ENCODE assay signal across 12 cellular contexts in genomic region chr19:7699422-7700127, GRCh38. TPM values are rescaled to one million over a fixed set of nuclear protein-coding genes. Genes with fewer than 3 reads are reported as not detected.
A peak's percentile ranks its signal among the peaks of the same experiment; 100 is the strongest.
DNase-seq lines count a peak whose midpoint lies in the region; ATAC-seq, FAIRE-seq and TF ChIP-seq lines count a peak whose summit lies in the region.
"Had no signal": no experiment of that assay in that cellular context is flagged by ENCODE, and none has a peak within 500 bp of the region (broad histone marks: within the 10 kb centered on the region; RNA-seq: fewer than 3 reads in every experiment).

No MANE protein-coding gene starts in this region.

- no peak overlapping the region for H3K27ac ChIP-seq in K562 (ENCODE audit: extremely low read depth, low read depth, low read length)
- H3K27ac ChIP-seq: dorsolateral prefrontal cortex, KMS-11 had no signal

- DNase-seq in activated T-cell treated with anti-CD3 and anti-CD28 coated beads for 48 hours (ENCODE audit: low read depth) (peak; percentile 59), activated T-cell treated with anti-CD3 and anti-CD28 coated beads for 4 hours (no peak), NCI-H2171 treated with DMSO at 0.1 percent for 48 hours (lab: John Stamatoyannopoulos, UW) (peak; percentile 63), K562 (ENCODE audit: extremely low read depth in 1 of 4, low spot score in 3 of 4) (peak; percentile 63 to 80 (median 72))
- peak; percentile 74 for DNase-seq in stimulated activated naive CD8-positive, alpha-beta T cell treated with anti-CD3 and anti-CD28 coated beads, Interleukin-15, Interleukin-2, amounts not matched to agents 100 U/mL and 50 U/mL, for 24 hours
- DNase-seq: NCI-H526 treated with DMSO at 0.1 percent for 48 hours, T-cell had no signal

- H4K20me1 ChIP-seq in K562 (replicated peaks; ENCODE audit: control insufficient read depth, insufficient read depth, low read length): no peaks in the 10 kb centered on the region; the same call in 1 of the 2 replicates

- H3K4me2 ChIP-seq in K562 (ENCODE audit: insufficient read depth, low read length): no peak overlapping the region
- H3K4me2 ChIP-seq: KMS-11 had no signal

- no peaks in the 10 kb centered on the region for H3K9me1 ChIP-seq in K562 (ENCODE audit: control insufficient read depth, insufficient read depth, low read length)

- POLR2A ChIA-PET in K562 (lab: Yijun Ruan, JAX): interaction anchor here (0.5 to 0.6 kb wide), 2 partner anchors 10 to 135 kb away, joined by 3 read pairs; no protein-coding TSS in a partner anchor

- BruUV-seq in K562 (replicated peaks; lab: Mats Ljungman, UMichigan): no TSS peak

- CTCF ChIA-PET in K562 (lab: Yijun Ruan, JAX; ENCODE audit: low intra/inter-chr PET ratio): interaction anchor here (0.7 kb wide), 1 partner anchor 283 kb away, joined by 3 read pairs; no protein-coding TSS in a partner anchor

- no peaks in the 10 kb centered on the region for H3K9me3 ChIP-seq in K562 (replicated peaks; ENCODE audit: control insufficient read depth, insufficient read depth, low read depth, low read length)

- under 1% methylated on average over 9 of the region's 10 CpGs for WGBS in K562 (ENCODE audit: insufficient coverage, low coverage, missing lambda C conversion rate)

- H3K9ac ChIP-seq in K562 (ENCODE audit: insufficient read depth in 1 of 2, low read depth in 2 of 2, low read length in 2 of 2): no peak overlapping the region
- H3K9ac ChIP-seq: KMS-11 had no signal

- in situ Hi-C loops in K562 (cut with MboI): no loop called here

- TF ChIP-seq POLR2A in K562 (conservative IDR thresholded peaks at IDR 0.05): no peak

- TF ChIP-seq CTCF in K562 (IDR thresholded peaks at IDR 0.05 in 2 of 3, conservative IDR thresholded peaks at IDR 0.05 in 1 of 3; ENCODE audit: insufficient read depth in 2 of 3, low read depth in 1 of 3, low read length in 3 of 3): no peak

- ATAC-seq in K562 (peak; percentile 73), GM19395 (IDR thresholded peaks at IDR 0.05; ENCODE audit: unreplicated experiment) (no peak), HG02970 (IDR thresholded peaks at IDR 0.05; ENCODE audit: low FRiP score, unreplicated experiment) (no peak), GM21737 (IDR thresholded peaks at IDR 0.05; ENCODE audit: unreplicated experiment) (no peak)
- ATAC-seq in stimulated activated naive CD8-positive, alpha-beta T cell treated with anti-CD3 and anti-CD28 coated beads, Interleukin-15, Interleukin-2, amounts not matched to agents 100 U/mL and 50 U/mL, for 24 hours: peak; percentile 77
- ATAC-seq: T-cell had no signal

- no peaks in the 10 kb centered on the region for H3K79me2 ChIP-seq in K562 (ENCODE audit: control insufficient read depth, insufficient read depth, low read length)

- peaks cover 13 to 64% of the 10 kb centered on the region in 2 experiments; a peak in 4 of 5 replicates for H3K27me3 ChIP-seq in K562 (ENCODE audit: control insufficient read depth in 2 of 2, insufficient read depth in 2 of 2, low read length in 2 of 2)

- H3K4me1 ChIP-seq in K562 (replicated peaks in 1 of 2; ENCODE audit: control insufficient read depth in 2 of 2, insufficient read depth in 2 of 2, low read length in 2 of 2): peaks cover 2 to 8% of the 10 kb centered on the region in 2 experiments; a peak in 4 of 5 replicates

- H3K36me3 ChIP-seq in K562 (ENCODE audit: control insufficient read depth, insufficient read depth, low read length): no peaks in the 10 kb centered on the region

- FAIRE-seq in K562 (lab: Jason Lieb, UNC): peak; percentile 93

- TF ChIP-seq EP300 in K562 (IDR thresholded peaks at IDR 0.05; ENCODE audit: low read length): peak; percentile 36

- intact Hi-C loops in K562 (cut with micrococcal nuclease): no loop called here

- TF ChIP-seq RAD21 in K562 (CRISPR knock-in tag; conservative IDR thresholded peaks at IDR 0.05 in 1 of 2, IDR thresholded peaks at IDR 0.05 in 1 of 2): no peak

- no peak overlapping the region for H2AFZ ChIP-seq in K562 (ENCODE audit: low read depth, low read length)

- H3K4me3 ChIP-seq in K562: no peak overlapping the region
- H3K4me3 ChIP-seq: dorsolateral prefrontal cortex had no signal

RNA-seq across cellular contexts. Expression of gene FCER2, which starts 2.4 kb away (rescaled TPM):
- total RNA-seq in K562 (2011; cell fraction: chromatin; rRNA removed; ENCODE audit: low replicate concordance): 0.19 TPM in 1 of 2 replicates, not detected in the other
- total RNA-seq in K562 (2011; cell fraction: nucleolus; rRNA removed): not detected in 2 replicates
- not detected in 2 replicates for total RNA-seq in K562 (2011; cell fraction: nucleoplasm; rRNA removed)
- total RNA-seq in K562 (2014; rRNA removed) (not detected in 2 replicates), K562 (2014; rRNA removed; fragmentation: Illumina TruSeq; extraction: Trizol) (not detected in 2 replicates), K562 (2015; rRNA removed; fragmentation: Illumina TruSeq; extraction: Trizol) (not detected in 2 replicates), K562 (2021) (0.11 and 0.38 TPM in 2 replicates)
- polyA plus RNA-seq in K562 (2011; rRNA removed) (not detected in 2 replicates), K562 (2014; fragmentation: Illumina TruSeq; extraction: Trizol) (not detected in 2 replicates), K562 (2014; fragmentation: Nextera tagmentation; extraction: Ambion mirVana) (not detected), K562 (2014; rRNA removed) (not detected in 2 replicates)
- 0.04 TPM in 2 replicates for polyA plus RNA-seq in K562 (2011; cell fraction: cytosol; rRNA removed)
- polyA plus RNA-seq in K562 (2011; cell fraction: nucleus; rRNA removed): 0.17 TPM in 1 of 2 replicates, not detected in the other
- polyA plus RNA-seq in K562 (2012): 0.17 TPM in 1 of 2 replicates, not detected in the other
- not detected in 2 replicates for polyA minus RNA-seq in K562 (2011; rRNA and poly(A)+ RNA removed)
- polyA minus RNA-seq in K562 (2011; cell fraction: cytosol; rRNA and poly(A)+ RNA removed): not detected in 2 replicates
- polyA minus RNA-seq in K562 (2011; cell fraction: nucleus; rRNA and poly(A)+ RNA removed): not detected in 2 replicates

RNA-seq across cellular contexts. Expression of gene TRAPPC5, which starts 18.9 kb away (rescaled TPM):
- total RNA-seq in K562 (2011; cell fraction: chromatin; rRNA removed; ENCODE audit: low replicate concordance): 2.3 and 11.2 TPM in 2 replicates
- 11.8 and 15.7 TPM in 2 replicates for total RNA-seq in K562 (2011; cell fraction: nucleolus; rRNA removed)
- 8.2 and 13.0 TPM in 2 replicates for total RNA-seq in K562 (2011; cell fraction: nucleoplasm; rRNA removed)
- total RNA-seq in K562 (2014; rRNA removed): 76.2 and 82.6 TPM in 2 replicates
- total RNA-seq in K562 (2014; rRNA removed; fragmentation: Illumina TruSeq; extraction: Trizol): 0.99 and 2.7 TPM in 2 replicates
- 40.9 and 42.0 TPM in 2 replicates for total RNA-seq in K562 (2015; rRNA removed; fragmentation: Illumina TruSeq; extraction: Trizol)
- total RNA-seq in K562 (2021): 76.9 and 81.9 TPM in 2 replicates
- 29.3 and 56.7 TPM in 2 replicates for polyA plus RNA-seq in K562 (2011; rRNA removed)
- 24.8 and 87.6 TPM in 2 replicates for polyA plus RNA-seq in K562 (2011; cell fraction: cytosol; rRNA removed)
- polyA plus RNA-seq in K562 (2011; cell fraction: nucleus; rRNA removed): 27.0 and 33.8 TPM in 2 replicates
- polyA plus RNA-seq in K562 (2012): 62.7 and 107 TPM in 2 replicates
- 3.9 and 21.4 TPM in 2 replicates for polyA plus RNA-seq in K562 (2014; fragmentation: Illumina TruSeq; extraction: Trizol)
- polyA plus RNA-seq in K562 (2014; fragmentation: Nextera tagmentation; extraction: Ambion mirVana): 1 to 10 TPM; 2.0 to 4.2 TPM
- 45.2 and 53.1 TPM in 2 replicates for polyA plus RNA-seq in K562 (2014; rRNA removed)
- polyA minus RNA-seq in K562 (2011; rRNA and poly(A)+ RNA removed): 14.1 and 25.3 TPM in 2 replicates
- polyA minus RNA-seq in K562 (2011; cell fraction: cytosol; rRNA and poly(A)+ RNA removed): 34.8 and 50.1 TPM in 2 replicates
- polyA minus RNA-seq in K562 (2011; cell fraction: nucleus; rRNA and poly(A)+ RNA removed): 3.0 and 11.8 TPM in 2 replicates

RNA-seq across cellular contexts. Expression of gene MCEMP1, which starts 22.7 kb away (rescaled TPM):
- total RNA-seq in K562 (2011; cell fraction: chromatin; rRNA removed; ENCODE audit: low replicate concordance): 3.0 TPM in 2 replicates
- 2.2 and 3.3 TPM in 2 replicates for total RNA-seq in K562 (2011; cell fraction: nucleolus; rRNA removed)
- 3.3 and 5.6 TPM in 2 replicates for total RNA-seq in K562 (2011; cell fraction: nucleoplasm; rRNA removed)
- total RNA-seq in K562 (2014; rRNA removed): 0.18 and 0.37 TPM in 2 replicates
- 0.26 and 0.33 TPM in 2 replicates for total RNA-seq in K562 (2014; rRNA removed; fragmentation: Illumina TruSeq; extraction: Trizol)
- total RNA-seq in K562 (2015; rRNA removed; fragmentation: Illumina TruSeq; extraction: Trizol): 0.08 and 0.11 TPM in 2 replicates
- total RNA-seq in K562 (2021): 0.51 and 0.63 TPM in 2 replicates
- 0.79 and 1.8 TPM in 2 replicates for polyA plus RNA-seq in K562 (2011; rRNA removed)
- polyA plus RNA-seq in K562 (2011; cell fraction: cytosol; rRNA removed): 0.93 and 1.3 TPM in 2 replicates
- 1.5 and 2.3 TPM in 2 replicates for polyA plus RNA-seq in K562 (2011; cell fraction: nucleus; rRNA removed)
- polyA plus RNA-seq in K562 (2012): 0.78 and 5.4 TPM in 2 replicates
- 0.49 and 0.68 TPM in 2 replicates for polyA plus RNA-seq in K562 (2014; fragmentation: Illumina TruSeq; extraction: Trizol)
- under 1 TPM; 0.81 to 0.94 TPM for polyA plus RNA-seq in K562 (2014; fragmentation: Nextera tagmentation; extraction: Ambion mirVana)
- 0.49 and 0.65 TPM in 2 replicates for polyA plus RNA-seq in K562 (2014; rRNA removed)
- 0.87 and 1.2 TPM in 2 replicates for polyA minus RNA-seq in K562 (2011; rRNA and poly(A)+ RNA removed)
- 0.67 TPM in 1 of 2 replicates, not detected in the other for polyA minus RNA-seq in K562 (2011; cell fraction: cytosol; rRNA and poly(A)+ RNA removed)
- polyA minus RNA-seq in K562 (2011; cell fraction: nucleus; rRNA and poly(A)+ RNA removed): 0.13 TPM in 1 of 2 replicates, not detected in the other

RNA-seq across cellular contexts. Expression of gene RETN, which starts 30.7 kb away (rescaled TPM):
- not detected in 2 replicates for total RNA-seq in K562 (2011; cell fraction: chromatin; rRNA removed; ENCODE audit: low replicate concordance)
- not detected in 2 replicates for total RNA-seq in K562 (2011; cell fraction: nucleolus; rRNA removed)
- total RNA-seq in K562 (2011; cell fraction: nucleoplasm; rRNA removed): not detected in 2 replicates
- not detected in 2 replicates for total RNA-seq in K562 (2014; rRNA removed)
- not detected in 2 replicates for total RNA-seq in K562 (2014; rRNA removed; fragmentation: Illumina TruSeq; extraction: Trizol)
- not detected in 2 replicates for total RNA-seq in K562 (2015; rRNA removed; fragmentation: Illumina TruSeq; extraction: Trizol)
- total RNA-seq in K562 (2021): not detected in 2 replicates
- not detected in 2 replicates for polyA plus RNA-seq in K562 (2011; rRNA removed)
- not detected in 2 replicates for polyA plus RNA-seq in K562 (2011; cell fraction: cytosol; rRNA removed)
- polyA plus RNA-seq in K562 (2011; cell fraction: nucleus; rRNA removed): not detected in 2 replicates
- not detected in 2 replicates for polyA plus RNA-seq in K562 (2012)
- polyA plus RNA-seq in K562 (2014; fragmentation: Illumina TruSeq; extraction: Trizol): not detected in 2 replicates
- polyA plus RNA-seq in K562 (2014; fragmentation: Nextera tagmentation; extraction: Ambion mirVana): not detected
- not detected in 2 replicates for polyA plus RNA-seq in K562 (2014; rRNA removed)
- not detected in 2 replicates for polyA minus RNA-seq in K562 (2011; rRNA and poly(A)+ RNA removed)
- polyA minus RNA-seq in K562 (2011; cell fraction: cytosol; rRNA and poly(A)+ RNA removed): not detected in 2 replicates
- polyA minus RNA-seq in K562 (2011; cell fraction: nucleus; rRNA and poly(A)+ RNA removed): not detected in 2 replicates

RNA-seq across cellular contexts. Expression of gene CLEC4G, which starts 32.3 kb away (rescaled TPM):
- total RNA-seq in K562 (2011; cell fraction: chromatin; rRNA removed; ENCODE audit: low replicate concordance): not detected in 2 replicates
- not detected in 2 replicates for total RNA-seq in K562 (2011; cell fraction: nucleolus; rRNA removed)
- total RNA-seq in K562 (2011; cell fraction: nucleoplasm; rRNA removed): not detected in 2 replicates
- total RNA-seq in K562 (2014; rRNA removed) (not detected in 2 replicates), K562 (2014; rRNA removed; fragmentation: Illumina TruSeq; extraction: Trizol) (not detected in 2 replicates), K562 (2015; rRNA removed; fragmentation: Illumina TruSeq; extraction: Trizol) (not detected in 2 replicates), K562 (2021) (not detected in 2 replicates)
- polyA plus RNA-seq in K562 (2011; rRNA removed) (not detected in 2 replicates), K562 (2014; fragmentation: Illumina TruSeq; extraction: Trizol) (not detected in 2 replicates), K562 (2014; fragmentation: Nextera tagmentation; extraction: Ambion mirVana) (not detected), K562 (2014; rRNA removed) (not detected in 2 replicates)
- polyA plus RNA-seq in K562 (2011; cell fraction: cytosol; rRNA removed): not detected in 2 replicates
- not detected in 2 replicates for polyA plus RNA-seq in K562 (2011; cell fraction: nucleus; rRNA removed)
- not detected in 2 replicates for polyA plus RNA-seq in K562 (2012)
- polyA minus RNA-seq in K562 (2011; rRNA and poly(A)+ RNA removed): not detected in 2 replicates
- not detected in 2 replicates for polyA minus RNA-seq in K562 (2011; cell fraction: cytosol; rRNA and poly(A)+ RNA removed)
- not detected in 2 replicates for polyA minus RNA-seq in K562 (2011; cell fraction: nucleus; rRNA and poly(A)+ RNA removed)
- total RNA-seq: T-cell had no signal

Comparison
In these comparisons a context has a peak if more than half of its experiments do, and no peak if none do; other contexts are left out.
1. ATAC-seq: peak in K562 (single experiment) and stimulated activated naive CD8-positive, alpha-beta T cell treated with anti-CD3 and anti-CD28 coated beads, Interleukin-15, Interleukin-2, amounts not matched to agents 100 U/mL and 50 U/mL, for 24 hours (single experiment); none in GM19395 (single experiment), HG02970 (single experiment) and GM21737 (single experiment).